20 cellular contexts compared by ENCODE assay signal in genomic region chr22:37336474-37337028, GRCh38. TPM values are rescaled to one million over a fixed set of nuclear protein-coding genes. Genes with fewer than 3 reads are reported as not detected.
DNase-seq lines count a peak whose midpoint lies in the region; ATAC-seq, FAIRE-seq and TF ChIP-seq lines count a peak whose summit lies in the region.
"Had no signal": no experiment of that assay in that cellular context is flagged by ENCODE, and none has a peak within 500 bp of the region (broad histone marks: within the 10 kb centered on the region; RNA-seq: fewer than 3 reads in every experiment).

No MANE protein-coding gene starts in this region.

- peaks cover 50% of the 10 kb centered on the region for H3K4me1 ChIP-seq in A549
- peaks cover 20% of the 10 kb centered on the region for H3K4me1 ChIP-seq in NT2/D1 (ENCODE audit: insufficient read depth, insufficient read length)
- peaks cover 0 to 35% of the 10 kb centered on the region in 2 experiments; a peak in 3 of 5 replicates for H3K4me1 ChIP-seq in K562 (replicated peaks in 1 of 2; ENCODE audit: control insufficient read depth in 2 of 2, insufficient read depth in 2 of 2, low read length in 2 of 2)
- H3K4me1 ChIP-seq in neural progenitor cell = peaks cover 31% of the 10 kb centered on the region

- DNase-seq in A549 (ENCODE audit: low read depth in 1 of 2, low spot score in 1 of 2) = peak in 1 of 2 experiments; percentile 39
- DNase-seq in NT2/D1 (ENCODE audit: low read depth, low spot score) = no peak
- peak; percentile 65 to 87 (median 77) for DNase-seq in K562 (ENCODE audit: extremely low read depth in 1 of 4, low spot score in 3 of 4)
- no peak for DNase-seq in neural progenitor cell (ENCODE audit: low spot score)
- no peak for DNase-seq in CD4-positive, alpha-beta T cell
- DNase-seq in NCI-H2081 (lab: John Stamatoyannopoulos, UW) = no peak
- no peak for DNase-seq in UCSD-AML1 (lab: John Stamatoyannopoulos, UW; ENCODE audit: unreplicated experiment)
- DNase-seq: BE2C; Calu3; CD4-positive, alpha-beta memory T cell; NCI-H1048; NCI-H1436 treated with DMSO at 0.1 percent for 48 hours; NCI-H2029 treated with DMSO at 0.1 percent for 48 hours; NCI-H2227 treated with DMSO at 0.1 percent for 48 hours; NCI-H524 had no signal

- H3K4me3 Mint-ChIP-seq in neural progenitor cell = no peak overlapping the region
- H3K4me3 Mint-ChIP-seq in stimulated activated memory B cell treated with anti-CD40 and anti-IgM and Interleukin-4, amounts not matched to agents 10 μg/mL and 1 μg/mL and 100 μg/mL, for 72 hours = no peak overlapping the region
- H3K4me3 Mint-ChIP-seq in CD4-positive, alpha-beta T cell = no peak overlapping the region
- H3K4me3 Mint-ChIP-seq: CD4-positive, alpha-beta memory T cell had no signal

- H4K20me1 ChIP-seq in K562 (replicated peaks; ENCODE audit: control insufficient read depth, insufficient read depth, low read length) (no peaks in the 10 kb centered on the region; the same call in 1 of the 2 replicates), neural progenitor cell (ENCODE audit: low read depth) (no peaks in the 10 kb centered on the region)

- H3K9ac ChIP-seq in NT2/D1 (ENCODE audit: insufficient read length, low read depth) (peak overlapping the region; percentile 5), K562 (ENCODE audit: insufficient read depth in 1 of 2, low read depth in 2 of 2, low read length in 2 of 2) (0 out of 4 replicates have a peak overlapping the region, but pooled peaks of 1 of the 2 experiments have one; percentile 17), neural progenitor cell (no peak overlapping the region)
- H3K9ac ChIP-seq: KMS-11 had no signal

- no peaks in the 10 kb centered on the region for H3K36me3 Mint-ChIP-seq in neural progenitor cell
- no peaks in the 10 kb centered on the region for H3K36me3 Mint-ChIP-seq in stimulated activated memory B cell treated with anti-CD40 and anti-IgM and Interleukin-4, amounts not matched to agents 10 μg/mL and 1 μg/mL and 100 μg/mL, for 72 hours
- no peaks in the 10 kb centered on the region for H3K36me3 Mint-ChIP-seq in CD4-positive, alpha-beta T cell (ENCODE audit: low read depth)
- H3K36me3 Mint-ChIP-seq: CD4-positive, alpha-beta memory T cell had no signal

- H3K27ac ChIP-seq in A549 = peak overlapping the region; percentile 61 to 94
- no peak overlapping the region for H3K27ac ChIP-seq in K562 (ENCODE audit: extremely low read depth, low read depth, low read length)
- no peak overlapping the region for H3K27ac ChIP-seq in neural progenitor cell
- H3K27ac ChIP-seq in CD4-positive, alpha-beta T cell (ENCODE audit: low read depth, low read length) = no peak overlapping the region
- H3K27ac ChIP-seq: 22Rv1, KMS-11, SJSA1 had no signal

- no peaks in the 10 kb centered on the region for H3K79me2 ChIP-seq in K562 (ENCODE audit: control insufficient read depth, insufficient read depth, low read length)
- no peaks in the 10 kb centered on the region for H3K79me2 ChIP-seq in neural progenitor cell (ENCODE audit: low read depth)

- FAIRE-seq in A549 (lab: Jason Lieb, UNC) (no peak), K562 (lab: Jason Lieb, UNC) (peak; percentile 48)
- FAIRE-seq: HepG2 had no signal

- no TSS peak for BruUV-seq in K562 (replicated peaks; lab: Mats Ljungman, UMichigan)

- TF ChIP-seq POLR2A in A549 (IDR thresholded peaks at IDR 0.05; ENCODE audit: low read length) (no peak), K562 (conservative IDR thresholded peaks at IDR 0.05) (no peak)

- H3K36me3 ChIP-seq in NT2/D1 (ENCODE audit: insufficient read depth, insufficient read length, low read length) (no peaks in the 10 kb centered on the region), K562 (ENCODE audit: control insufficient read depth, insufficient read depth, low read length) (no peaks in the 10 kb centered on the region), neural progenitor cell (no peaks in the 10 kb centered on the region)
- H3K36me3 ChIP-seq: BE2C, SJSA1 had no signal

- ATAC-seq in A549 (peak in 1 of 2 experiments; percentile 3; a peak in 1 of 6 replicates), K562 (peak; percentile 86)
- no peak for ATAC-seq in stimulated activated memory B cell treated with anti-CD40 and anti-IgM and Interleukin-4, amounts not matched to agents 10 μg/mL and 1 μg/mL and 100 μg/mL, for 72 hours
- ATAC-seq in CD4-positive, alpha-beta T cell (ENCODE audit: poor library complexity) = no peak
- ATAC-seq: HepG2 had no signal

- TF ChIP-seq CTCF in A549 (IDR thresholded peaks at IDR 0.05) = no peak
- no peak for TF ChIP-seq CTCF in K562 (IDR thresholded peaks at IDR 0.05 in 2 of 3, conservative IDR thresholded peaks at IDR 0.05 in 1 of 3; ENCODE audit: insufficient read depth in 2 of 3, low read depth in 1 of 3, low read length in 3 of 3)
- no peak for TF ChIP-seq CTCF in neural progenitor cell (IDR thresholded peaks at IDR 0.05)
- no peak for TF ChIP-seq CTCF in CD4-positive, alpha-beta T cell (IDR thresholded peaks at IDR 0.05)

- POLR2A ChIA-PET in A549 (lab: Yijun Ruan, JAX) (no interaction called here), K562 (lab: Yijun Ruan, JAX) (no interaction called here)
- POLR2A ChIA-PET in CD4-positive, alpha-beta T cell (lab: Charles Lee) = no interaction called here

- peaks cover 40% of the 10 kb centered on the region for H3K4me1 Mint-ChIP-seq in neural progenitor cell
- H3K4me1 Mint-ChIP-seq in stimulated activated memory B cell treated with anti-CD40 and anti-IgM and Interleukin-4, amounts not matched to agents 10 μg/mL and 1 μg/mL and 100 μg/mL, for 72 hours = peaks cover 49% of the 10 kb centered on the region
- peaks cover 11% of the 10 kb centered on the region for H3K4me1 Mint-ChIP-seq in CD4-positive, alpha-beta T cell (ENCODE audit: low read depth)

- in situ Hi-C loops in K562 (cut with MboI) = no loop called here

- H3K9me1 ChIP-seq in K562 (ENCODE audit: control insufficient read depth, insufficient read depth, low read length) = no peaks in the 10 kb centered on the region

- H3K9me3 ChIP-seq in A549 (no peaks in the 10 kb centered on the region), NT2/D1 (ENCODE audit: insufficient read depth, low read length) (no peaks in the 10 kb centered on the region), K562 (replicated peaks; ENCODE audit: control insufficient read depth, insufficient read depth, low read depth, low read length) (no peaks in the 10 kb centered on the region), neural progenitor cell (ENCODE audit: low read depth) (no peaks in the 10 kb centered on the region)
- H3K9me3 ChIP-seq in CD4-positive, alpha-beta T cell (ENCODE audit: control insufficient read depth, low read length) = no peaks in the 10 kb centered on the region
- H3K9me3 ChIP-seq: BE2C, SJSA1 had no signal

- no peaks in the 10 kb centered on the region for H3K9me3 Mint-ChIP-seq in neural progenitor cell
- no peaks in the 10 kb centered on the region for H3K9me3 Mint-ChIP-seq in stimulated activated memory B cell treated with anti-CD40 and anti-IgM and Interleukin-4, amounts not matched to agents 10 μg/mL and 1 μg/mL and 100 μg/mL, for 72 hours
- H3K9me3 Mint-ChIP-seq in CD4-positive, alpha-beta T cell = no peaks in the 10 kb centered on the region
- H3K9me3 Mint-ChIP-seq: CD4-positive, alpha-beta memory T cell had no signal

- no peak overlapping the region for H2AFZ ChIP-seq in K562 (ENCODE audit: low read depth, low read length)
- H2AFZ ChIP-seq in neural progenitor cell (replicated peaks) = no peak overlapping the region

- TF ChIP-seq RAD21 in A549 (conservative IDR thresholded peaks at IDR 0.05 in 1 of 2, IDR thresholded peaks at IDR 0.05 in 1 of 2) (no peak), K562 (CRISPR knock-in tag; conservative IDR thresholded peaks at IDR 0.05 in 1 of 2, IDR thresholded peaks at IDR 0.05 in 1 of 2) (no peak)

- H3K4me2 ChIP-seq in A549 (peak overlapping the region; percentile 93), K562 (ENCODE audit: insufficient read depth, low read length) (no peak overlapping the region), neural progenitor cell (peak overlapping the region; percentile 81)
- H3K4me2 ChIP-seq: KMS-11 had no signal

- WGBS in A549 (ENCODE audit: missing lambda C conversion rate) = 60% methylated on average over 10 of the region's 11 CpGs
- WGBS in K562 (ENCODE audit: insufficient coverage, low coverage, missing lambda C conversion rate) = 0% methylated on average over 5 of the region's 11 CpGs

- intact Hi-C loops in K562 (cut with micrococcal nuclease) = no loop called here
- intact Hi-C loops in CD4-positive, alpha-beta T cell (cut with DNase I, micrococcal nuclease) = no loop called here

- peaks cover 54% of the 10 kb centered on the region for H3K27me3 Mint-ChIP-seq in neural progenitor cell (ENCODE audit: insufficient read depth, low read depth)
- H3K27me3 Mint-ChIP-seq in stimulated activated memory B cell treated with anti-CD40 and anti-IgM and Interleukin-4, amounts not matched to agents 10 μg/mL and 1 μg/mL and 100 μg/mL, for 72 hours = peaks cover 94% of the 10 kb centered on the region
- peaks cover 45% of the 10 kb centered on the region for H3K27me3 Mint-ChIP-seq in CD4-positive, alpha-beta T cell

- no peak for TF ChIP-seq EP300 in A549 (IDR thresholded peaks at IDR 0.05)
- no peak for TF ChIP-seq EP300 in K562 (IDR thresholded peaks at IDR 0.05; ENCODE audit: low read length)

- CTCF ChIA-PET in A549 (lab: Yijun Ruan, JAX) (interaction anchor here (1.5 to 2.3 kb wide), 3 partner anchors 19 to 92 kb away, joined by 3 to 11 read pairs (median 7); no protein-coding TSS in a partner anchor), K562 (lab: Yijun Ruan, JAX; ENCODE audit: low intra/inter-chr PET ratio) (no interaction called here)
- CTCF ChIA-PET in CD4-positive, alpha-beta T cell (lab: Charles Lee) = no interaction called here

- H3K27ac Mint-ChIP-seq in neural progenitor cell = no peak overlapping the region
- H3K27ac Mint-ChIP-seq in stimulated activated memory B cell treated with anti-CD40 and anti-IgM and Interleukin-4, amounts not matched to agents 10 μg/mL and 1 μg/mL and 100 μg/mL, for 72 hours = no peak overlapping the region
- H3K27ac Mint-ChIP-seq in CD4-positive, alpha-beta T cell = no peak overlapping the region
- H3K27ac Mint-ChIP-seq: CD4-positive, alpha-beta memory T cell had no signal

- H3K4me3 ChIP-seq in A549 = no peak overlapping the region
- H3K4me3 ChIP-seq in NT2/D1 (ENCODE audit: insufficient read length, low read depth) = no peak overlapping the region
- H3K4me3 ChIP-seq in K562 = no peak overlapping the region
- H3K4me3 ChIP-seq in neural progenitor cell = no peak overlapping the region
- H3K4me3 ChIP-seq: SJSA1 had no signal

- H3K27me3 ChIP-seq in NT2/D1 (ENCODE audit: insufficient read depth, insufficient read length) = peaks cover 26% of the 10 kb centered on the region
- H3K27me3 ChIP-seq in K562 (ENCODE audit: control insufficient read depth in 2 of 2, insufficient read depth in 2 of 2, low read length in 2 of 2) = peaks cover 16 to 61% of the 10 kb centered on the region in 2 experiments; a peak in 4 of 5 replicates
- H3K27me3 ChIP-seq in neural progenitor cell = peaks cover 35% of the 10 kb centered on the region
- peaks cover 49% of the 10 kb centered on the region for H3K27me3 ChIP-seq in CD4-positive, alpha-beta T cell (ENCODE audit: control insufficient read depth, insufficient read depth, low read length)

- H3F3A ChIP-seq in neural progenitor cell (ENCODE audit: low read depth) = peaks cover 46% of the 10 kb centered on the region

RNA-seq across cellular contexts. Expression of gene CYTH4, which starts 54.2 kb away (rescaled TPM):
- 0.03 and 0.05 TPM in 2 replicates for polyA plus RNA-seq in A549 (2011; rRNA removed)
- polyA plus RNA-seq in A549 (2012; cell fraction: cytosol; rRNA removed) = 0.09 and 0.16 TPM in 2 replicates
- 0.24 and 0.32 TPM in 2 replicates for polyA plus RNA-seq in A549 (2012; cell fraction: nucleus; rRNA removed)
- polyA plus RNA-seq in A549 (2017; fragmentation: RNase III; extraction: RNeasy Plus Mini Kit Qiagen cat#74134 plus additional on column Dnase treatment) = 0.10 to 0.24 TPM (median 0.15 TPM) in 3 replicates
- 0.04 TPM in 1 of 2 replicates, not detected in the other for polyA minus RNA-seq in A549 (2011; rRNA and poly(A)+ RNA removed)
- total RNA-seq in K562 (2011; cell fraction: chromatin; rRNA removed; ENCODE audit: low replicate concordance) = 1.6 and 4.0 TPM in 2 replicates
- total RNA-seq in K562 (2011; cell fraction: nucleolus; rRNA removed) = 0.39 and 1.7 TPM in 2 replicates
- 1.1 and 1.5 TPM in 2 replicates for total RNA-seq in K562 (2011; cell fraction: nucleoplasm; rRNA removed)
- total RNA-seq in K562 (2014; rRNA removed) = 0.33 and 0.68 TPM in 2 replicates
- 0.10 and 0.18 TPM in 2 replicates for total RNA-seq in K562 (2014; rRNA removed; fragmentation: Illumina TruSeq; extraction: Trizol)
- total RNA-seq in K562 (2015; rRNA removed; fragmentation: Illumina TruSeq; extraction: Trizol) = 0.54 and 0.60 TPM in 2 replicates
- 0.58 and 0.75 TPM in 2 replicates for total RNA-seq in K562 (2021)
- 2.0 and 2.5 TPM in 2 replicates for polyA plus RNA-seq in K562 (2011; rRNA removed)
- 1.4 and 2.9 TPM in 2 replicates for polyA plus RNA-seq in K562 (2011; cell fraction: cytosol; rRNA removed)
- 6.2 and 14.7 TPM in 2 replicates for polyA plus RNA-seq in K562 (2011; cell fraction: nucleus; rRNA removed)
- polyA plus RNA-seq in K562 (2012) = 1.3 and 1.6 TPM in 2 replicates
- 0.28 and 0.33 TPM in 2 replicates for polyA plus RNA-seq in K562 (2014; fragmentation: Illumina TruSeq; extraction: Trizol)
- polyA plus RNA-seq in K562 (2014; fragmentation: Nextera tagmentation; extraction: Ambion mirVana) = under 1 TPM in 1 of 2 experiments, not detected in 1; 0.03 TPM
- 0.73 and 1.1 TPM in 2 replicates for polyA plus RNA-seq in K562 (2014; rRNA removed)
- polyA minus RNA-seq in K562 (2011; rRNA and poly(A)+ RNA removed) = 1.7 and 1.8 TPM in 2 replicates
- polyA minus RNA-seq in K562 (2011; cell fraction: cytosol; rRNA and poly(A)+ RNA removed) = 1.6 TPM in 1 of 2 replicates, not detected in the other
- polyA minus RNA-seq in K562 (2011; cell fraction: nucleus; rRNA and poly(A)+ RNA removed) = 1.6 and 2.6 TPM in 2 replicates
- total RNA-seq in neural progenitor cell (ENCODE audit: low replicate concordance) = not detected in 2 replicates
- total RNA-seq in CD4-positive, alpha-beta T cell = 100 to 1,000 TPM; 134 to 138 TPM
- total RNA-seq: HepG2 had no signal
- polyA plus RNA-seq: HepG2 had no signal

Comparison
In these comparisons a context has a peak if more than half of its experiments do, and no peak if none do; other contexts are left out.
1. DNase-seq: peak in K562 (4 of 4); none in NT2/D1 (single experiment), neural progenitor cell (single experiment), CD4-positive, alpha-beta T cell (0 of 10), NCI-H2081 (0 of 2) and UCSD-AML1 (single experiment).
2. H3K27ac ChIP-seq: peak in A549 (2 of 2); none in K562 (single experiment), neural progenitor cell (single experiment) and CD4-positive, alpha-beta T cell (single experiment).
3. RNA of gene CYTH4, which starts 54.2 kb away (total RNA-seq): 134 to 138 TPM in CD4-positive, alpha-beta T cell; 0.10 to 4.0 TPM in K562 and not detected in neural progenitor cell; every median in the first group is over 10 times any median in the second.